11 cellular contexts compared by ENCODE assay signal in the genomic region with DNA sequence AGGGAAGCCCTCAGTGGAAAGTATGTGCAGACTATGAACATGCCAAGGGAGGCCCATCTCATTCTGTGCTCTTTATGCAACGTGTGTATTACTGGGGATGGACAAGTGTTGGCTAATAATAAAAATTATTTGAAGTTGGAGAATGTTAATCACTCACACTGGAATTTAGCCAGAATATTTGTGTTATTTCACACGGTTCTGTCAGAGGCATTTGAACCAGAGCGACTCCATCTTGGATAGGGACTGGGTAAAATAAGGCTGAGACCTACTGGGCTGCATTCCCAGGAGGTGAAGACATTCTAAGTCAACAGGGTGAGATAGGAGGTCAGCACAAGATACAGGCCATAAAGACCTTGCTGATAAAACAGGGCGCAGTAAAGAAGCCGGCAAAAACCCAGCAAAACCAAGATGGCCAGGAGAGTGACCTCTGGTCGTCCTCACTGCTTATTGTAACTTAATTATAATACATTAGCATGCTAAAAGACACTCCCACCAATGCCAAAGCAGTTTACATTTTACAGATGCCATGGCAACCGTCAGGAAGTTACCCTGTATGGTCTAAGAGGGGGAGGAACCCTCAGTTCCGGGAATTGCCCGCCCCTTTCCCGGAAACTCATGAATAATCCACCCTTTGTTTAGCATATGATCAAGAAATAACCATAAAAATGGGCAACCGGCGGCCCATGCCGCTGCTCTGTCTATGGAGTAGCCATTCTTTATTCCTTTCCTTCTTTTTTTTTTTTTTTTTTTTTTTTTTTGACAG. TPM values are rescaled to one million over a fixed set of nuclear protein-coding genes. Genes with fewer than 3 reads are reported as not detected.
DNase-seq lines count a peak whose midpoint lies in the region; ATAC-seq and TF ChIP-seq lines count a peak whose summit lies in the region.
"Had no signal": no experiment of that assay in that cellular context is flagged by ENCODE, and none has a peak within 500 bp of the region (broad histone marks: within the 10 kb centered on the region; RNA-seq: fewer than 3 reads in every experiment).

No MANE protein-coding gene starts in this region.

- ATAC-seq in Right ventricle myocardium superior (ENCODE audit: poor library complexity) (no peak), HG03439 (IDR thresholded peaks at IDR 0.05; ENCODE audit: unreplicated experiment) (no peak)
- ATAC-seq in activated CD8-positive, alpha-beta T cell treated with anti-CD3 and anti-CD28 coated beads for 36 hours: no peak
- ATAC-seq: heart left ventricle had no signal

- CTCF ChIA-PET in activated CD8-positive, alpha-beta T cell treated with anti-CD3 and anti-CD28 coated beads for 36 hours (lab: Charles Lee): no interaction called here

- no peak overlapping the region for H3K27ac ChIP-seq in left ventricle myocardium inferior (replicated peaks)
- H3K27ac ChIP-seq in uterus: no peak overlapping the region
- H3K27ac ChIP-seq: BLaER1 had no signal

- H3K27me3 ChIP-seq in left ventricle myocardium inferior (ENCODE audit: low read depth) (no peaks in the 10 kb centered on the region), uterus (no peaks in the 10 kb centered on the region)
- H3K27me3 ChIP-seq: heart left ventricle had no signal

- no peak for TF ChIP-seq POLR2A in uterus (IDR thresholded peaks at IDR 0.05)

- H3K4me1 ChIP-seq in left ventricle myocardium inferior: peaks cover 36% of the 10 kb centered on the region
- H3K4me1 ChIP-seq in uterus: peaks cover 0 to 4% of the 10 kb centered on the region in 2 donors

- peaks cover under 1% of the 10 kb centered on the region for H3K9me3 Mint-ChIP-seq in activated CD8-positive, alpha-beta T cell treated with anti-CD3 and anti-CD28 coated beads for 36 hours

- peaks cover 18% of the 10 kb centered on the region for H3K27me3 Mint-ChIP-seq in activated CD8-positive, alpha-beta T cell treated with anti-CD3 and anti-CD28 coated beads for 36 hours

- H3K36me3 ChIP-seq in left ventricle myocardium inferior (peaks cover 5% of the 10 kb centered on the region), uterus (no peaks in the 10 kb centered on the region)

- intact Hi-C loops in Right ventricle myocardium superior (cut with DNase I) (no loop called here), left ventricle myocardium inferior (cut with micrococcal nuclease) (no loop called here), uterus (cut with DNase I; ENCODE audit: low total_unique reads) (no loop called here)
- intact Hi-C loops in activated CD8-positive, alpha-beta T cell treated with anti-CD3 and anti-CD28 coated beads for 36 hours (cut with micrococcal nuclease): no loop called here

- no peak overlapping the region for H3K4me3 ChIP-seq in left ventricle myocardium inferior
- H3K4me3 ChIP-seq in uterus: no peak overlapping the region
- H3K4me3 ChIP-seq: BLaER1 had no signal

- DNase-seq in Right ventricle myocardium superior (peak; percentile 40), left ventricle myocardium inferior (no peak), iPS-NIHi11 (ENCODE audit: low spot score) (peak; percentile 35), uterus (peak; percentile 20 to 23), NCI-H1048 (lab: John Stamatoyannopoulos, UW) (no peak), NCI-H524 (lab: John Stamatoyannopoulos, UW) (no peak)
- peak; percentile 67 for DNase-seq in activated CD8-positive, alpha-beta T cell treated with anti-CD3 and anti-CD28 coated beads for 36 hours
- DNase-seq: NCI-H2171 treated with DMSO at 0.1 percent for 48 hours had no signal

- H3K27ac Mint-ChIP-seq in activated CD8-positive, alpha-beta T cell treated with anti-CD3 and anti-CD28 coated beads for 36 hours: no peak overlapping the region

- H3K4me3 Mint-ChIP-seq in activated CD8-positive, alpha-beta T cell treated with anti-CD3 and anti-CD28 coated beads for 36 hours: no peak overlapping the region

- no peaks in the 10 kb centered on the region for H3K9me3 ChIP-seq in left ventricle myocardium inferior (replicated peaks)
- no peaks in the 10 kb centered on the region for H3K9me3 ChIP-seq in uterus
- H3K9me3 ChIP-seq: BLaER1, heart left ventricle had no signal

- peaks cover 20% of the 10 kb centered on the region for H3K4me1 Mint-ChIP-seq in activated CD8-positive, alpha-beta T cell treated with anti-CD3 and anti-CD28 coated beads for 36 hours (ENCODE audit: low read depth)

- POLR2A ChIA-PET in activated CD8-positive, alpha-beta T cell treated with anti-CD3 and anti-CD28 coated beads for 36 hours (lab: Charles Lee): no interaction called here

- TF ChIP-seq CTCF in left ventricle myocardium inferior (IDR thresholded peaks at IDR 0.05; ENCODE audit: borderline replicate concordance) (no peak), uterus (IDR thresholded peaks at IDR 0.05) (no peak)
- TF ChIP-seq CTCF in activated CD8-positive, alpha-beta T cell treated with anti-CD3 and anti-CD28 coated beads for 36 hours (IDR thresholded peaks at IDR 0.05): no peak

- H3K36me3 Mint-ChIP-seq in activated CD8-positive, alpha-beta T cell treated with anti-CD3 and anti-CD28 coated beads for 36 hours (ENCODE audit: low read depth): peaks cover 5% of the 10 kb centered on the region

RNA-seq across cellular contexts. Expression of a gene that starts 2.6 kb away (rescaled TPM):
- total RNA-seq in Right ventricle myocardium superior (4.1 TPM), left ventricle myocardium inferior (3.2 TPM), uterus (1 to 10 TPM; 3.8 to 8.1 (median 6.6) TPM)
- total RNA-seq in activated CD8-positive, alpha-beta T cell treated with anti-CD3 and anti-CD28 coated beads for 36 hours: 1 to 10 TPM; 1.7 TPM

Comparison
In these comparisons a context has a peak if more than half of its experiments do, and no peak if none do; other contexts are left out.
1. DNase-seq: peak in Right ventricle myocardium superior (single experiment), activated CD8-positive, alpha-beta T cell treated with anti-CD3 and anti-CD28 coated beads for 36 hours (single experiment), iPS-NIHi11 (single experiment) and uterus (2 of 2); none in left ventricle myocardium inferior (single experiment), NCI-H1048 (single experiment) and NCI-H524 (0 of 2).